Comparison of ENCODE assay signal across 12 cellular contexts in genomic region chr14:69692542-69693053, GRCh38.
A peak's percentile ranks its signal among the peaks of the same experiment; 100 is the strongest.
DNase-seq lines count a peak whose midpoint lies in the region; ATAC-seq and TF ChIP-seq lines count a peak whose summit lies in the region.
"Had no signal": no experiment of that assay in that cellular context is flagged by ENCODE, and none has a peak within 500 bp of the region (broad histone marks: within the 10 kb centered on the region; RNA-seq: fewer than 3 reads in every experiment).

No MANE protein-coding gene starts in this region.

- H3K27ac ChIP-seq in substantia nigra (ENCODE audit: low read depth, low read length, poor library complexity, severe bottlenecking), result peak overlapping the region; percentile 52
- H3K27ac ChIP-seq: SK-N-MC had no signal

- DNase-seq in activated CD4-positive, alpha-beta T cell treated with anti-CD3 and anti-CD28 coated beads, Interleukin-2, amount 10 ng/mL, durations not matched to agents 24 days and 14 days, result no peak
- no peak for DNase-seq in activated CD4-positive, alpha-beta T cell treated with anti-CD3 and anti-CD28 coated beads, Interleukin-2, amount 50 U/mL, for 48 hours
- peak; percentile 24 for DNase-seq in SK-N-DZ (ENCODE audit: low spot score)
- no peak for DNase-seq in left colon
- DNase-seq in substantia nigra (lab: John Stamatoyannopoulos, UW), result no peak
- DNase-seq in GM10266 (ENCODE audit: extremely low spot score), result no peak
- DNase-seq in HPDE6-E6E7 (ENCODE audit: extremely low spot score), result no peak
- DNase-seq: activated CD8-positive, alpha-beta memory T cell treated with anti-CD3 and anti-CD28 coated beads, Interleukin-2, amount 50 U/mL, for 4 hours; stimulated activated CD4-positive, alpha-beta T cell treated with anti-CD3 and anti-CD28 coated beads, Interleukin-4, amount 100 ng/mL, for 1 hour had no signal

- intact Hi-C loops in activated CD4-positive, alpha-beta T cell treated with anti-CD3 and anti-CD28 coated beads, Interleukin-2, amount 10 ng/mL, durations not matched to agents 24 days and 14 days (cut with micrococcal nuclease), result no loop called here
- intact Hi-C loops in left colon (cut with DNase I, micrococcal nuclease), result no loop called here

- H3K27me3 Mint-ChIP-seq in activated CD4-positive, alpha-beta T cell treated with anti-CD3 and anti-CD28 coated beads, Interleukin-2, amount 10 ng/mL, durations not matched to agents 24 days and 14 days, result no peaks in the 10 kb centered on the region
- H3K27me3 Mint-ChIP-seq: central memory CD8-positive, alpha-beta T cell had no signal

- H3K4me1 Mint-ChIP-seq in activated CD4-positive, alpha-beta T cell treated with anti-CD3 and anti-CD28 coated beads, Interleukin-2, amount 10 ng/mL, durations not matched to agents 24 days and 14 days, result peaks cover 69% of the 10 kb centered on the region

- peak overlapping the region; percentile 68 for H3K27ac Mint-ChIP-seq in activated CD4-positive, alpha-beta T cell treated with anti-CD3 and anti-CD28 coated beads, Interleukin-2, amount 10 ng/mL, durations not matched to agents 24 days and 14 days

- no peaks in the 10 kb centered on the region for H3K9me3 Mint-ChIP-seq in activated CD4-positive, alpha-beta T cell treated with anti-CD3 and anti-CD28 coated beads, Interleukin-2, amount 10 ng/mL, durations not matched to agents 24 days and 14 days
- H3K9me3 Mint-ChIP-seq: central memory CD8-positive, alpha-beta T cell had no signal

- ATAC-seq in left colon (peak; percentile 31), HG03045 (IDR thresholded peaks at IDR 0.05; ENCODE audit: unreplicated experiment) (no peak)

- H3K4me3 Mint-ChIP-seq in activated CD4-positive, alpha-beta T cell treated with anti-CD3 and anti-CD28 coated beads, Interleukin-2, amount 10 ng/mL, durations not matched to agents 24 days and 14 days, result no peak overlapping the region
- H3K4me3 Mint-ChIP-seq: central memory CD8-positive, alpha-beta T cell had no signal

- H3K36me3 Mint-ChIP-seq in activated CD4-positive, alpha-beta T cell treated with anti-CD3 and anti-CD28 coated beads, Interleukin-2, amount 10 ng/mL, durations not matched to agents 24 days and 14 days (ENCODE audit: low read depth), result peaks cover 36% of the 10 kb centered on the region

- no peak for TF ChIP-seq CTCF in GM10266 (IDR thresholded peaks at IDR 0.05; ENCODE audit: control insufficient read depth, insufficient read depth, low read depth, missing control alignments)
